ENCODE assay signal across 21 cellular contexts in the genomic region with DNA sequence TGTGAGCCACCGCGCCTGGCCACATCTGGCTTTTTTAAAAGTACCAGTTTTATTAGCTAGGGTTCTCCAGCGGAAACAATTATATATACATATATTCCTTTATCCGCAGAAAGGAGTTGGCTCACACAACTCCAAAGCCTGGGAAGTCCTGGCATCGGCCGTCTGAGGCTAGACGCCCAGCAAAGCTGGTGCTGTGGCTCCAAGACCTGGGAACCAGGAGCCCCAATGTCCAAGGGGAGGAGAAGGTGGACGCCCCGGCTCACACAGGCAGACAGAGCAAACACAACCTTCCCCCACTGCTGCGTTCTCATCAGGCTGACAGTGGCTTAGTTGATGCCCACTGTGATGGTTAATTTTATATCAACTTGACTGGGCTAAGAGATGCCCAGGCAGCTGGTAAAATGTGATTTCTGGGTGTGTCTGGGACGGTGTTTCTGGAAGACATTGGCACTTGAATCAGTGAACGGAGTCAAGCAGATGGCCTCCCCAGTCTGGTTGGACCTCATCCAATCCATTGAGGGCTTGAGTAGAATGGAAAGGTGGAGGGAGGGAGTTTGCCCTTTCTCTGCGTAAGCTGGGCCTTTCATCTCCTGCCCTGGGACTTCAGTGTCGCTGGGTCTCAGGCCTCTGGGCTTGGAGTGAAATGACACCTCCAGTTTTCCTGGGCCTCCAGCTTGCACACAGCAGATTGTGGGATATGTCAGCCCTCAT.
DNase-seq lines count a peak whose midpoint lies in the region; ATAC-seq lines count a peak whose summit lies in the region.
"Had no signal": no experiment of that assay in that cellular context is flagged by ENCODE, and none has a peak within 500 bp of the region (broad histone marks: within the 10 kb centered on the region; RNA-seq: fewer than 3 reads in every experiment).

No MANE protein-coding gene starts in this region.

- no peaks in the 10 kb centered on the region for H3K4me1 Mint-ChIP-seq in naive thymus-derived CD4-positive, alpha-beta T cell
- H3K4me1 Mint-ChIP-seq: activated CD4-positive, alpha-beta memory T cell treated with anti-CD3 and anti-CD28 coated beads, Interleukin-2, amount 10 ng/mL, durations not matched to agents 7 days and 5 days; activated naive CD8-positive, alpha-beta T cell treated with anti-CD3 and anti-CD28 coated beads for 36 hours; CD4-positive, CD25-positive, alpha-beta regulatory T cell; mesothelial cell of epicardium had no signal

- H3K9me3 ChIP-seq in naive thymus-derived CD4-positive, alpha-beta T cell (ENCODE audit: control insufficient read depth in 2 of 3, low read length in 3 of 3), result no peaks in the 10 kb centered on the region
- H3K9me3 ChIP-seq: left lung, SK-N-SH, testis had no signal

- POLR2A ChIA-PET in naive thymus-derived CD4-positive, alpha-beta T cell (lab: Charles Lee), result no interaction called here

- in situ Hi-C loops in G401 (cut with HindIII; ENCODE audit: low sequenced_read_pairs), result no loop called here

- peaks cover 4 to 76% (median 33%) of the 10 kb centered on the region in 5 donors for H3K27me3 Mint-ChIP-seq in naive thymus-derived CD4-positive, alpha-beta T cell
- H3K27me3 Mint-ChIP-seq: activated CD4-positive, alpha-beta memory T cell treated with anti-CD3 and anti-CD28 coated beads, Interleukin-2, amount 10 ng/mL, durations not matched to agents 7 days and 5 days; CD4-positive, CD25-positive, alpha-beta regulatory T cell had no signal

- H3K9me3 Mint-ChIP-seq in naive thymus-derived CD4-positive, alpha-beta T cell, result peaks cover 0 to 9% (median 0%) of the 10 kb centered on the region in 11 donors
- H3K9me3 Mint-ChIP-seq: activated CD4-positive, alpha-beta memory T cell treated with anti-CD3 and anti-CD28 coated beads, Interleukin-2, amount 10 ng/mL, durations not matched to agents 7 days and 5 days; activated naive CD8-positive, alpha-beta T cell treated with anti-CD3 and anti-CD28 coated beads for 36 hours; activated T-helper 1 cell treated with anti-CD3 and anti-CD28 coated beads, Interleukin-12 subunit alpha, Interleukin-12 subunit beta, Interleukin-2, Interleukin-4 antibody, amounts not matched to agents 30 ng/mL and 10 ng/mL and 1 ng/mL, durations not matched to agents 14 hours and 24 hours and 36 hours; mesothelial cell of epicardium; nephron had no signal

- CTCF ChIA-PET in naive thymus-derived CD4-positive, alpha-beta T cell (lab: Charles Lee), result no interaction called here

- no peaks in the 10 kb centered on the region for H3K36me3 ChIP-seq in naive thymus-derived CD4-positive, alpha-beta T cell (ENCODE audit: control insufficient read depth in 2 of 3, insufficient read depth in 3 of 3, low read length in 3 of 3)
- H3K36me3 ChIP-seq: left lung had no signal

- ATAC-seq in naive thymus-derived CD4-positive, alpha-beta T cell, result no peak
- ATAC-seq in GM19023 (IDR thresholded peaks at IDR 0.05; ENCODE audit: unreplicated experiment), result no peak
- ATAC-seq: GM12878, left lung had no signal

- H3K27ac ChIP-seq in layer of hippocampus (ENCODE audit: low read depth, low read length), result peak overlapping the region; percentile 3
- H3K27ac ChIP-seq in naive thymus-derived CD4-positive, alpha-beta T cell (ENCODE audit: low read depth, low read length), result no peak overlapping the region
- H3K27ac ChIP-seq: coronary artery, left lung, testis had no signal

- no peak overlapping the region for H3K27ac Mint-ChIP-seq in naive thymus-derived CD4-positive, alpha-beta T cell
- H3K27ac Mint-ChIP-seq: activated CD4-positive, alpha-beta memory T cell treated with anti-CD3 and anti-CD28 coated beads, Interleukin-2, amount 10 ng/mL, durations not matched to agents 7 days and 5 days; activated naive CD8-positive, alpha-beta T cell treated with anti-CD3 and anti-CD28 coated beads for 36 hours; activated T-helper 1 cell treated with anti-CD3 and anti-CD28 coated beads, Interleukin-12 subunit alpha, Interleukin-12 subunit beta, Interleukin-2, Interleukin-4 antibody, amounts not matched to agents 30 ng/mL and 10 ng/mL and 1 ng/mL, durations not matched to agents 14 hours and 24 hours and 36 hours; CD4-positive, CD25-positive, alpha-beta regulatory T cell; mesothelial cell of epicardium had no signal

- DNase-seq in DMS 273 (lab: John Stamatoyannopoulos, UW; ENCODE audit: unreplicated experiment), result peak; percentile 91
- DNase-seq in G401 (ENCODE audit: low spot score), result peak; percentile 80
- peak; percentile 95 for DNase-seq in NCI-H524 treated with DMSO at 0.1 percent for 48 hours (lab: John Stamatoyannopoulos, UW)
- DNase-seq in Kasumi-1 (lab: John Stamatoyannopoulos, UW), result no peak
- no peak for DNase-seq in naive thymus-derived CD4-positive, alpha-beta T cell
- DNase-seq: activated CD4-positive, alpha-beta memory T cell treated with anti-CD3 and anti-CD28 coated beads, Interleukin-2, amount 10 ng/mL, durations not matched to agents 7 days and 5 days; activated naive CD8-positive, alpha-beta T cell treated with anti-CD3 and anti-CD28 coated beads for 36 hours; CD4-positive, CD25-positive, alpha-beta regulatory T cell; H7; KG1; left lung; MV-4-11; SK-N-SH; testis had no signal

- no peaks in the 10 kb centered on the region for H3K36me3 Mint-ChIP-seq in naive thymus-derived CD4-positive, alpha-beta T cell
- H3K36me3 Mint-ChIP-seq: activated naive CD8-positive, alpha-beta T cell treated with anti-CD3 and anti-CD28 coated beads for 36 hours; CD4-positive, CD25-positive, alpha-beta regulatory T cell; mesothelial cell of epicardium had no signal

- no peaks in the 10 kb centered on the region for H3K4me1 ChIP-seq in naive thymus-derived CD4-positive, alpha-beta T cell (ENCODE audit: control insufficient read depth in 2 of 2, insufficient read depth in 2 of 2, low read length in 2 of 2)
- H3K4me1 ChIP-seq: left lung, testis had no signal

- H3K27me3 ChIP-seq in layer of hippocampus (ENCODE audit: control insufficient read depth, insufficient read depth, low read length), result no peaks in the 10 kb centered on the region
- H3K27me3 ChIP-seq in naive thymus-derived CD4-positive, alpha-beta T cell (ENCODE audit: control insufficient read depth in 2 of 2, insufficient read depth in 2 of 2, low read length in 2 of 2), result peaks cover 0 to 3% of the 10 kb centered on the region in 2 donors
- H3K27me3 ChIP-seq: testis had no signal

- intact Hi-C loops in naive thymus-derived CD4-positive, alpha-beta T cell (cut with micrococcal nuclease), result no loop called here

- H3K4me3 Mint-ChIP-seq in naive thymus-derived CD4-positive, alpha-beta T cell, result no peak overlapping the region
- H3K4me3 Mint-ChIP-seq: activated CD4-positive, alpha-beta memory T cell treated with anti-CD3 and anti-CD28 coated beads, Interleukin-2, amount 10 ng/mL, durations not matched to agents 7 days and 5 days; activated naive CD8-positive, alpha-beta T cell treated with anti-CD3 and anti-CD28 coated beads for 36 hours; activated T-helper 1 cell treated with anti-CD3 and anti-CD28 coated beads, Interleukin-12 subunit alpha, Interleukin-12 subunit beta, Interleukin-2, Interleukin-4 antibody, amounts not matched to agents 30 ng/mL and 10 ng/mL and 1 ng/mL, durations not matched to agents 14 hours and 24 hours and 36 hours; CD4-positive, CD25-positive, alpha-beta regulatory T cell; mesothelial cell of epicardium; nephron had no signal

- H3K4me3 ChIP-seq in naive thymus-derived CD4-positive, alpha-beta T cell (ENCODE audit: low read length), result no peak overlapping the region
- H3K4me3 ChIP-seq: coronary artery, GM12878, left lung, testis had no signal

Comparison
In these comparisons a context has a peak if more than half of its experiments do, and no peak if none do; other contexts are left out.
1. DNase-seq: peak in DMS 273 (single experiment), G401 (single experiment) and NCI-H524 treated with DMSO at 0.1 percent for 48 hours (single experiment); none in Kasumi-1 (0 of 2) and naive thymus-derived CD4-positive, alpha-beta T cell (0 of 9).